17 cellular contexts compared by ENCODE assay signal in genomic region chr14:99647407-99647806, GRCh38. TPM values are rescaled to one million over a fixed set of nuclear protein-coding genes. Genes with fewer than 3 reads are reported as not detected.
A peak's percentile ranks its signal among the peaks of the same experiment; 100 is the strongest.
DNase-seq lines count a peak whose midpoint lies in the region; ATAC-seq and TF ChIP-seq lines count a peak whose summit lies in the region.
"Had no signal": no experiment of that assay in that cellular context is flagged by ENCODE, and none has a peak within 500 bp of the region (broad histone marks: within the 10 kb centered on the region; RNA-seq: fewer than 3 reads in every experiment).

No MANE protein-coding gene starts in this region.

- H3K27me3 ChIP-seq in right atrium auricular region = no peaks in the 10 kb centered on the region

- intact Hi-C loops in cardiac septum (cut with DNase I) (no loop called here), CD14-positive monocyte (cut with micrococcal nuclease) (no loop called here)

- TF ChIP-seq CTCF in right atrium auricular region (IDR thresholded peaks at IDR 0.05) (no peak), fibroblast of the aortic adventitia (IDR thresholded peaks at IDR 0.05; ENCODE audit: insufficient read depth, low read length) (no peak), CD14-positive monocyte (IDR thresholded peaks at IDR 0.05) (no peak)

- H3K4me1 Mint-ChIP-seq in CD14-positive monocyte = peaks cover 2% of the 10 kb centered on the region

- H3K27ac Mint-ChIP-seq in CD14-positive monocyte = no peak overlapping the region
- H3K27ac Mint-ChIP-seq: CD4-positive, alpha-beta memory T cell had no signal

- no peak overlapping the region for H3K4me3 Mint-ChIP-seq in CD14-positive monocyte

- ATAC-seq in HG02885 (IDR thresholded peaks at IDR 0.05; ENCODE audit: poor library complexity, unreplicated experiment) = no peak

- no peak overlapping the region for H3K4me3 ChIP-seq in right atrium auricular region
- H3K4me3 ChIP-seq in fibroblast of the aortic adventitia (ENCODE audit: low read depth, low read length) = no peak overlapping the region
- H3K4me3 ChIP-seq: GM23248, HAP-1 had no signal

- DNase-seq in right atrium auricular region (ENCODE audit: low spot score) = peak; percentile 67
- DNase-seq in cardiac septum (ENCODE audit: low spot score) = no peak
- peak; percentile 24 for DNase-seq in fibroblast of the aortic adventitia (ENCODE audit: low read depth)
- DNase-seq in myocyte (ENCODE audit: low read depth) = peak; percentile 22
- no peak for DNase-seq in ecto neural progenitor cell (ENCODE audit: low spot score)
- DNase-seq in activated CD4-positive, alpha-beta T cell treated with anti-CD3 and anti-CD28 coated beads, Interleukin-2, amount 50 U/mL, for 48 hours = no peak
- no peak for DNase-seq in CD14-positive monocyte (ENCODE audit: low spot score)
- DNase-seq: CD4-positive, alpha-beta memory T cell; DMS153; GF-D8; GM23248; NCI-H1105; NCI-H2081 treated with DMSO at 0.1 percent for 48 hours; NCI-H446 treated with DMSO at 0.1 percent for 48 hours; SHP77 had no signal

- no peak overlapping the region for H3K27ac ChIP-seq in right atrium auricular region
- H3K27ac ChIP-seq: GM23248 had no signal

- no peaks in the 10 kb centered on the region for H3K9me3 ChIP-seq in right atrium auricular region
- H3K9me3 ChIP-seq: HAP-1 had no signal

- H3K27me3 Mint-ChIP-seq in CD14-positive monocyte (ENCODE audit: low read depth in 3 of 3) = peaks cover 36 to 45% (median 37%) of the 10 kb centered on the region in 3 donors

- peaks cover 0 to 6% (median 1%) of the 10 kb centered on the region in 7 donors for H3K9me3 Mint-ChIP-seq in CD14-positive monocyte
- H3K9me3 Mint-ChIP-seq: CD4-positive, alpha-beta memory T cell had no signal

- H3K36me3 ChIP-seq in right atrium auricular region = no peaks in the 10 kb centered on the region
- H3K36me3 ChIP-seq: HAP-1 had no signal

- H3K36me3 Mint-ChIP-seq in CD14-positive monocyte = no peaks in the 10 kb centered on the region
- H3K36me3 Mint-ChIP-seq: CD4-positive, alpha-beta memory T cell had no signal

- peaks cover 0 to 14% of the 10 kb centered on the region in 2 donors for H3K4me1 ChIP-seq in right atrium auricular region
- H3K4me1 ChIP-seq: HAP-1 had no signal

RNA-seq across cellular contexts. Expression of gene HHIPL1, which starts 2.5 kb away (rescaled TPM):
- total RNA-seq in right atrium auricular region (1 to 10 TPM; 1.8 to 2.4 TPM), cardiac septum (1.9 TPM), fibroblast of the aortic adventitia (ENCODE audit: low replicate concordance) (4.4 and 5.1 TPM in 2 replicates), myocyte (0.32 and 0.36 TPM in 2 replicates)
- polyA plus RNA-seq in myocyte (2012) = 0.52 TPM
- not detected for polyA plus RNA-seq in CD14-positive monocyte
- polyA plus RNA-seq: CD4-positive, alpha-beta memory T cell had no signal

RNA-seq across cellular contexts. Expression of gene CYP46A1, which starts 36.7 kb away (rescaled TPM):
- total RNA-seq in right atrium auricular region (1 to 10 TPM; 1.4 to 6.9 TPM), cardiac septum (5.5 TPM), fibroblast of the aortic adventitia (ENCODE audit: low replicate concordance) (0.36 and 0.49 TPM in 2 replicates), myocyte (2.2 and 2.8 TPM in 2 replicates)
- polyA plus RNA-seq in myocyte (2012) = 1.6 TPM
- polyA plus RNA-seq in CD14-positive monocyte = not detected
- polyA plus RNA-seq: CD4-positive, alpha-beta memory T cell had no signal

RNA-seq across cellular contexts. Expression of gene CCDC85C, which starts 43.4 kb away (rescaled TPM):
- 10 to 100 TPM; 17.1 to 17.7 TPM for total RNA-seq in right atrium auricular region
- 21.4 TPM for total RNA-seq in cardiac septum
- total RNA-seq in fibroblast of the aortic adventitia (ENCODE audit: low replicate concordance) = 2.9 and 3.4 TPM in 2 replicates
- total RNA-seq in myocyte = 3.2 and 6.1 TPM in 2 replicates
- 4.4 TPM for polyA plus RNA-seq in myocyte (2012)
- under 1 TPM in 1 of 2 donors, not detected in 1; 0.03 TPM for polyA plus RNA-seq in CD14-positive monocyte

Comparison
In these comparisons a context has a peak if more than half of its experiments do, and no peak if none do; other contexts are left out.
1. DNase-seq: peak in right atrium auricular region (single experiment), fibroblast of the aortic adventitia (single experiment) and myocyte (single experiment); none in cardiac septum (single experiment), ecto neural progenitor cell (single experiment), activated CD4-positive, alpha-beta T cell treated with anti-CD3 and anti-CD28 coated beads, Interleukin-2, amount 50 U/mL, for 48 hours (0 of 2) and CD14-positive monocyte (single experiment).